Comparison of ENCODE assay signal across 20 cellular contexts in genomic region chr7:1737956-1738355, GRCh38.
"Had no signal": no experiment of that assay in that cellular context is flagged by ENCODE, and none has a peak within 500 bp of the region (broad histone marks: within the 10 kb centered on the region; RNA-seq: fewer than 3 reads in every experiment).

No MANE protein-coding gene starts in this region.

- H3K79me2 ChIP-seq: parathyroid adenoma had no signal

- H3K36me3 Mint-ChIP-seq: naive thymus-derived CD4-positive, alpha-beta T cell; neural progenitor cell had no signal

- H3K27me3 ChIP-seq: gastrocnemius medialis, neural progenitor cell had no signal

- H3K9me3 Mint-ChIP-seq: dendritic cell treated with granulocyte-macrophage colony-stimulating factor and Interleukin-4, amounts not matched to agents 40 ng/mL and 50 ng/mL, for 4 days; effector memory CD8-positive, alpha-beta T cell; neural progenitor cell had no signal

- H3K4me2 ChIP-seq: neural progenitor cell had no signal

- H3K9me3 ChIP-seq: esophagus muscularis mucosa, gastrocnemius medialis, prostate gland, spleen had no signal

- H3K4me1 ChIP-seq: neural progenitor cell, parathyroid adenoma had no signal

- ATAC-seq: effector memory CD8-positive, alpha-beta T cell; gastrocnemius medialis; left lobe of liver; naive thymus-derived CD4-positive, alpha-beta T cell; sciatic nerve had no signal

- DNase-seq: cerebellar nuclear complex; effector memory CD8-positive, alpha-beta T cell; gastrocnemius medialis; mammary epithelial cell; naive thymus-derived CD4-positive, alpha-beta T cell; occipital lobe; spleen; stimulated activated CD4-positive, alpha-beta T cell treated with anti-CD3 and anti-CD28 coated beads, Interleukin-2, amount 100 ng/mL, for 24 hours; stimulated activated naive CD4-positive, alpha-beta T cell; trophoblast cell had no signal

- H3K36me3 ChIP-seq: esophagus muscularis mucosa, gastrocnemius medialis, neural progenitor cell, prostate gland, spleen had no signal

- H2AFZ ChIP-seq: neural progenitor cell, parathyroid adenoma had no signal

- H3K4me3 ChIP-seq: esophagus muscularis mucosa, gastrocnemius medialis, neural progenitor cell, prostate gland, spleen had no signal

- FAIRE-seq: colon, islet of Langerhans had no signal

- H3K27ac ChIP-seq: epithelial cell of prostate, esophagus muscularis mucosa, gastrocnemius medialis, neural progenitor cell, parathyroid adenoma, prostate gland, spleen had no signal

- H3K27ac Mint-ChIP-seq: dendritic cell treated with granulocyte-macrophage colony-stimulating factor and Interleukin-4, amounts not matched to agents 40 ng/mL and 50 ng/mL, for 4 days had no signal

- H3K9ac ChIP-seq: neural progenitor cell, parathyroid adenoma had no signal

- H3K4me3 Mint-ChIP-seq: dendritic cell treated with granulocyte-macrophage colony-stimulating factor and Interleukin-4, amounts not matched to agents 40 ng/mL and 50 ng/mL, for 4 days; neural progenitor cell had no signal
